Comparison of ENCODE assay signal across 23 cellular contexts in the genomic region with DNA sequence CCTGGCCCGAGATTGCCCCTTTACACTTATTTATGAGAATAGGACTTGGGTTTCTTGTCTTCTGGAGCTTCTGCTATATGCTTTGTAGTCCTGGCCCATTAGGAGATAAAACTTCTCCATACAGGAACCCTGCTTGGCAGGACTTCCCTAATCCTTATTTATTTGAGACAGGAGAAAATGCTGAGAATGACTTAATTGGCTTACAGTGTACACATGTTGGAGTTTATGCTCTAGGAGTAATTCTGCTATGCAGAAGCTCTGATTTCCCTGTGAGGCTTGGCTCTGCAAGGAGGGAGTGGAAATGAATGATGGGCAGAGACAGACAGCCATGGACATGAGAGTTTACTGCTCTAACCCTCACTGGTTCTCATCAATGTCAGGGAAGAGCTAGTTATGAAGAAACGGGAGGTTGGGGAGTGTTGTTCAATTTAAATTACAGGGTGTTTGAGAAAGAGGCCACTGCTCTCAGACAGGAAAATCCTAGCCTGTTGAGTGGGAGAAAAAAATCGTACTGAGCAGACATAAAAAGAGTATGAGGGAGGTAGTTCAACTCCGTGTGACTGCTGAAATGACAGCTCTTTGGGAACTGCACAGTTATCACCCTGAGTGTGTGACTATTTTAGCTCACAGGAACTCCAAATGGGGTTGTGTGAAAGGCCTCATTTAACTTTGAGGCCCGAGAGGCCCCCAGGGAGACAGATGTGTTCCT. TPM values are rescaled to one million over a fixed set of nuclear protein-coding genes. Genes with fewer than 3 reads are reported as not detected.
A peak's percentile ranks its signal among the peaks of the same experiment; 100 is the strongest.
DNase-seq lines count a peak whose midpoint lies in the region; ATAC-seq and TF ChIP-seq lines count a peak whose summit lies in the region.
"Had no signal": no experiment of that assay in that cellular context is flagged by ENCODE, and none has a peak within 500 bp of the region (broad histone marks: within the 10 kb centered on the region; RNA-seq: fewer than 3 reads in every experiment).

No MANE protein-coding gene starts in this region.

- H4K8ac ChIP-seq in neuronal stem cell (ENCODE audit: low read depth, low read length): no peak overlapping the region

- H3K14ac ChIP-seq in neuronal stem cell (ENCODE audit: low read length): no peak overlapping the region

- BruUV-seq in Panc1 (replicated peaks; lab: Mats Ljungman, UMichigan): no TSS peak

- H2BK5ac ChIP-seq in neuronal stem cell (ENCODE audit: low read length): no peak overlapping the region

- no peak overlapping the region for H2BK15ac ChIP-seq in neuronal stem cell (ENCODE audit: low read length)

- H3K4me1 ChIP-seq in Panc1 (ENCODE audit: control insufficient read depth, insufficient read depth, low read length) (no peaks in the 10 kb centered on the region), cardiac muscle cell (ENCODE audit: low read depth) (peaks cover 35% of the 10 kb centered on the region), testis (peaks cover 1% of the 10 kb centered on the region), neuronal stem cell (ENCODE audit: control insufficient read depth in 2 of 2, insufficient read depth in 1 of 2, low read depth in 1 of 2, low read length in 2 of 2) (no peaks in the 10 kb centered on the region)
- H3K4me1 ChIP-seq: parathyroid adenoma had no signal

- no peaks in the 10 kb centered on the region for H3K79me1 ChIP-seq in neuronal stem cell (ENCODE audit: low read depth, low read length)

- H3K27ac ChIP-seq in Panc1 (ENCODE audit: low read length): peak overlapping the region; percentile 51; the same call in 1 of the 2 replicates
- peak overlapping the region; percentile 95 for H3K27ac ChIP-seq in cardiac muscle cell
- no peak overlapping the region for H3K27ac ChIP-seq in testis
- no peak overlapping the region for H3K27ac ChIP-seq in neuronal stem cell (replicated peaks; ENCODE audit: low read length)
- H3K27ac ChIP-seq: parathyroid adenoma, SJCRH30, tibial artery had no signal

- TF ChIP-seq POLR2A in testis (IDR thresholded peaks at IDR 0.05): no peak

- ATAC-seq in Panc1: no peak
- peak; percentile 38 for ATAC-seq in omental fat pad (ENCODE audit: low FRiP score)
- ATAC-seq in GM21723 (IDR thresholded peaks at IDR 0.05; ENCODE audit: unreplicated experiment): no peak
- ATAC-seq: WTC11 had no signal

- no peak overlapping the region for H3K23ac ChIP-seq in neuronal stem cell (ENCODE audit: low read depth, low read length, poor library complexity)

- no peak overlapping the region for H2AK5ac ChIP-seq in neuronal stem cell (ENCODE audit: low read depth, low read length)

- POLR2A ChIA-PET in Panc1 (lab: Charles Lee): no interaction called here

- CTCF ChIA-PET in Panc1 (lab: Charles Lee): interaction anchor here (0.5 kb wide), 1 partner anchor 239 kb away, joined by 3 read pairs; no protein-coding TSS in a partner anchor

- in situ Hi-C loops in Panc1 (cut with HindIII; ENCODE audit: low pct_unique_long_range_greater_than_20kb, low sequenced_read_pairs): no loop called here

- peak; percentile 15 for DNase-seq in GM10266 (ENCODE audit: extremely low spot score)
- no peak for DNase-seq in Panc1 (ENCODE audit: low read depth, low spot score)
- peak in 1 of 2 donors; percentile 65 for DNase-seq in cardiac muscle cell (ENCODE audit: low read depth in 1 of 2, low spot score in 1 of 2)
- no peak for DNase-seq in omental fat pad (ENCODE audit: low spot score)
- no peak for DNase-seq in testis
- no peak for DNase-seq in neuronal stem cell (ENCODE audit: low spot score)
- DNase-seq in A172 (ENCODE audit: low spot score): no peak
- DNase-seq: activated CD4-positive, alpha-beta T cell treated with anti-CD3 and anti-CD28 coated beads, Interleukin-2, amount 50 U/mL, for 4 hours; activated effector memory CD4-positive, alpha-beta T cell treated with anti-CD3 and anti-CD28 coated beads, Interleukin-2, amount 50 U/mL, for 16 hours; COR-L47; HFFc6; mammary epithelial cell; NCI-H187; OCI-M1; SJCRH30; stimulated activated naive CD4-positive, alpha-beta T cell; T-helper 2 cell; tibial artery had no signal

- no peak overlapping the region for H3K18ac ChIP-seq in neuronal stem cell (ENCODE audit: low read length)

- H3K27me3 ChIP-seq in Panc1 (ENCODE audit: control insufficient read depth, insufficient read depth, low read length) (no peaks in the 10 kb centered on the region), cardiac muscle cell (no peaks in the 10 kb centered on the region), testis (no peaks in the 10 kb centered on the region), neuronal stem cell (ENCODE audit: control insufficient read depth in 3 of 3, insufficient read depth in 3 of 3, low read depth in 1 of 3, low read length in 3 of 3) (peaks cover 0 to 4% (median 0%) of the 10 kb centered on the region in 3 experiments)
- H3K27me3 ChIP-seq: SJCRH30, tibial artery had no signal

- H2AFZ ChIP-seq in neuronal stem cell (ENCODE audit: low read length): no peak overlapping the region
- H2AFZ ChIP-seq: parathyroid adenoma had no signal

- no peak overlapping the region for H2BK12ac ChIP-seq in neuronal stem cell (ENCODE audit: low read length)

- H4K91ac ChIP-seq in neuronal stem cell (ENCODE audit: low read depth, low read length, poor library complexity): no peak overlapping the region

- WGBS in testis, 2 donors: 74 to 83% methylated on average over 5 of the region's 5 CpGs
- WGBS in neuronal stem cell (ENCODE audit: extremely low coverage in 2 of 2, insufficient read length in 2 of 2, insufficient replicate concordance in 1 of 2), 2 donors: no CpG with 5 or more reads among the region's 5 CpGs

- H3K36me3 ChIP-seq in Panc1 (ENCODE audit: control insufficient read depth, insufficient read depth, low read length) (no peaks in the 10 kb centered on the region), cardiac muscle cell (no peaks in the 10 kb centered on the region), testis (ENCODE audit: low read depth, missing control alignments) (no peaks in the 10 kb centered on the region), neuronal stem cell (replicated peaks in 1 of 2; ENCODE audit: control insufficient read depth in 2 of 2, insufficient read depth in 2 of 2, low read length in 2 of 2) (no peaks in the 10 kb centered on the region)
- H3K36me3 ChIP-seq: SJCRH30, tibial artery had no signal

- TF ChIP-seq CTCF in GM10266 (IDR thresholded peaks at IDR 0.05; ENCODE audit: control insufficient read depth, insufficient read depth, low read depth, missing control alignments) (no peak), Panc1 (IDR thresholded peaks at IDR 0.05) (no peak), cardiac muscle cell (IDR thresholded peaks at IDR 0.05; ENCODE audit: low read depth, low read length) (no peak), omental fat pad (IDR thresholded peaks at IDR 0.05) (no peak), testis (IDR thresholded peaks at IDR 0.05) (no peak)

- intact Hi-C loops in Panc1 (cut with micrococcal nuclease; ENCODE audit: unreplicated experiment) (no loop called here), testis (cut with DNase I; ENCODE audit: low total_unique reads) (no loop called here)

- H3K4me3 ChIP-seq in Panc1 (ENCODE audit: low read depth in 2 of 2, low read length in 2 of 2) (no peak overlapping the region), cardiac muscle cell (no peak overlapping the region), testis (no peak overlapping the region), neuronal stem cell (ENCODE audit: low read length in 2 of 2) (no peak overlapping the region)
- H3K4me3 ChIP-seq: SJCRH30, tibial artery had no signal

- H3K4me2 ChIP-seq in neuronal stem cell (ENCODE audit: insufficient read depth, low read length, poor library complexity, severe bottlenecking): no peak overlapping the region

- H3K9me3 ChIP-seq in Panc1 (ENCODE audit: control insufficient read depth, insufficient read depth, low read depth, low read length) (no peaks in the 10 kb centered on the region), cardiac muscle cell (ENCODE audit: low read depth) (no peaks in the 10 kb centered on the region), testis (no peaks in the 10 kb centered on the region), neuronal stem cell (replicated peaks in 1 of 2; ENCODE audit: control insufficient read depth in 2 of 2, insufficient read depth in 1 of 2, low read depth in 1 of 2, low read length in 2 of 2) (no peaks in the 10 kb centered on the region)
- H3K9me3 ChIP-seq: SJCRH30, tibial artery had no signal

- H3K9ac ChIP-seq in neuronal stem cell (ENCODE audit: low read depth, low read length, poor library complexity): no peak overlapping the region
- H3K9ac ChIP-seq: parathyroid adenoma had no signal

- no peak overlapping the region for H3K4ac ChIP-seq in neuronal stem cell (ENCODE audit: low read length)

- no peak overlapping the region for H2BK120ac ChIP-seq in neuronal stem cell (ENCODE audit: low read depth, low read length)

RNA-seq across cellular contexts. Expression of a gene that starts 37.5 kb away (rescaled TPM):
- total RNA-seq in Panc1 (2021; ENCODE audit: unreplicated experiment) (not detected), cardiac muscle cell (not detected in 2 replicates), omental fat pad (under 1 TPM in 2 of 4 donors, not detected in 2; 0.12 to 0.19 TPM), testis (under 1 TPM in 1 of 2 donors, not detected in 1; 0.16 TPM)
- not detected for polyA plus RNA-seq in Panc1 (2012; ENCODE audit: insufficient read length)
- polyA plus RNA-seq in cardiac muscle cell (not detected in 2 replicates), testis (ENCODE audit: insufficient read depth, low read depth, low replicate concordance) (0.15 TPM)
- polyA plus RNA-seq in neuronal stem cell (2013, experiment 1 of 2): not detected
- not detected for polyA plus RNA-seq in neuronal stem cell (2013, experiment 2 of 2)
- 0.05 TPM in 1 of 2 replicates, not detected in the other for total RNA-seq in A172 (2014; rRNA removed; shearing (Covaris generic))
- total RNA-seq: endothelial cell of umbilical vein, HFFc6, MCF 10A, SJCRH30, WTC11 had no signal

Comparison
In these comparisons a context has a peak if more than half of its experiments do, and no peak if none do; other contexts are left out.
1. H3K27ac ChIP-seq: peak in Panc1 (single experiment) and cardiac muscle cell (single experiment); none in testis (0 of 2) and neuronal stem cell (single experiment).